ENCODE assay signal across 5 cellular contexts in genomic region chr14:104949406-104949955, GRCh38. TPM values are rescaled to one million over a fixed set of nuclear protein-coding genes. Genes with fewer than 3 reads are reported as not detected.
"Had no signal": no experiment of that assay in that cellular context is flagged by ENCODE, and none has a peak within 500 bp of the region (broad histone marks: within the 10 kb centered on the region; RNA-seq: fewer than 3 reads in every experiment).

No MANE protein-coding gene starts in this region.

RNA-seq across cellular contexts. Expression of gene PLD4, which starts 24.8 kb away (rescaled TPM):
- total RNA-seq: GM23248, H4, H7, IMR-90 had no signal
- polyA plus RNA-seq: GM23248, K562 had no signal
